22 cellular contexts compared by ENCODE assay signal in the genomic region with DNA sequence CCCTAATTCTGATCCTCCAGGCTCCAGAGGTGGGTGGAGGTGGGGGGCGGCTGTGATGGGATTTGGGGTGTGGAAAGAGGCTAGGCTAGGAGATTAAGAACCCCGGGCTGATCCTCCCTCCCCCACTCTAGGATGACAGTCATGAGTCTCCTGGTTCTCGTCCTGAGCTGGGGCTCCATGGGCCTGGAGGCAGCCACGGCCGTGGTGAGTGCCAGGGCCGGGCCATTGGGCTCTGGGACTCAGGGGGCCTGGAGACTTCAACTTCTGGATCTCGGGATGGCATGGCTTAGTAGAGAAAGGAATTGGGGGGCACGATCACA. TPM values are rescaled to one million over a fixed set of nuclear protein-coding genes. Genes with fewer than 3 reads are reported as not detected.
DNase-seq lines count a peak whose midpoint lies in the region; ATAC-seq and TF ChIP-seq lines count a peak whose summit lies in the region.
"Had no signal": no experiment of that assay in that cellular context is flagged by ENCODE, and none has a peak within 500 bp of the region (broad histone marks: within the 10 kb centered on the region; RNA-seq: fewer than 3 reads in every experiment).

No MANE protein-coding gene starts in this region.

- no peaks in the 10 kb centered on the region for H3F3A ChIP-seq in GM23338 (replicated peaks; ENCODE audit: low read depth)

- H3K4me2 ChIP-seq in GM23338, result no peak overlapping the region
- H3K4me2 ChIP-seq: KMS-11 had no signal

- peaks cover 17% of the 10 kb centered on the region for H3K4me1 Mint-ChIP-seq in GM23338
- H3K4me1 Mint-ChIP-seq in stimulated activated naive B cell treated with anti-CD40 and anti-IgM and Interleukin-4, amounts not matched to agents 10 μg/mL and 1 μg/mL and 100 μg/mL, for 72 hours, result peaks cover 17 to 29% of the 10 kb centered on the region in 2 donors
- H3K4me1 Mint-ChIP-seq in activated CD4-positive, alpha-beta T cell treated with anti-CD3 and anti-CD28 coated beads for 36 hours, result peaks cover 3% of the 10 kb centered on the region

- no peak for DNase-seq in GM23338 (ENCODE audit: low spot score)
- DNase-seq in stimulated activated naive B cell treated with anti-CD40 and anti-IgM and Interleukin-4, amounts not matched to agents 10 μg/mL and 1 μg/mL and 100 μg/mL, for 72 hours, result no peak
- no peak for DNase-seq in GM19238 (ENCODE audit: insufficient read length, low spot score)
- no peak for DNase-seq in activated CD4-positive, alpha-beta T cell treated with anti-CD3 and anti-CD28 coated beads for 36 hours
- DNase-seq: activated CD4-positive, alpha-beta T cell treated with anti-CD3 and anti-CD28 coated beads for 4 hours; activated naive CD8-positive, alpha-beta T cell treated with anti-CD3 and anti-CD28 coated beads for 36 hours; head of caudate nucleus; left colon; mesenchymal stem cell; NCI-H187 treated with DMSO at 0.1 percent for 48 hours; NCI-H2227 treated with DMSO at 0.1 percent for 48 hours; NCI-H774; stimulated activated CD4-positive, alpha-beta T cell treated with anti-CD3 and anti-CD28 coated beads, Interleukin-1b, Interleukin-23, amount 100 ng/mL, for 48 hours; trophoblast cell had no signal

- peak overlapping the region; percentile 46; the same call in 1 of the 2 replicates for H3K27ac Mint-ChIP-seq in GM23338
- peak overlapping the region; percentile 90 for H3K27ac Mint-ChIP-seq in stimulated activated naive B cell treated with anti-CD40 and anti-IgM and Interleukin-4, amounts not matched to agents 10 μg/mL and 1 μg/mL and 100 μg/mL, for 72 hours
- H3K27ac Mint-ChIP-seq in activated CD4-positive, alpha-beta T cell treated with anti-CD3 and anti-CD28 coated beads for 36 hours, result no peak overlapping the region
- H3K27ac Mint-ChIP-seq: activated naive CD8-positive, alpha-beta T cell treated with anti-CD3 and anti-CD28 coated beads for 36 hours; stimulated activated naive CD8-positive, alpha-beta T cell treated with anti-CD3 and anti-CD28 coated beads, Interleukin-15, Interleukin-2, amounts not matched to agents 100 ng/mL and 50 ng/mL, for 24 hours had no signal

- peaks cover 29% of the 10 kb centered on the region for H3K27me3 Mint-ChIP-seq in GM23338 (ENCODE audit: insufficient read depth, low read depth, poor library complexity)
- peaks cover 38 to 64% of the 10 kb centered on the region in 2 donors for H3K27me3 Mint-ChIP-seq in stimulated activated naive B cell treated with anti-CD40 and anti-IgM and Interleukin-4, amounts not matched to agents 10 μg/mL and 1 μg/mL and 100 μg/mL, for 72 hours
- peaks cover 24% of the 10 kb centered on the region for H3K27me3 Mint-ChIP-seq in activated CD4-positive, alpha-beta T cell treated with anti-CD3 and anti-CD28 coated beads for 36 hours

- no peak overlapping the region for H2AFZ ChIP-seq in GM23338

- CTCF ChIA-PET in activated CD4-positive, alpha-beta T cell treated with anti-CD3 and anti-CD28 coated beads for 36 hours (lab: Charles Lee), result interaction anchor here (0.6 to 1.5 kb wide), 3 partner anchors 20 to 532 kb away, joined by 3 to 4 read pairs (median 3); a partner anchor contains a TSS

- 0 out of 2 replicates have a peak, but pooled peaks cover 3% of the 10 kb centered on the region for H3K27me3 ChIP-seq in GM23338 (ENCODE audit: insufficient read depth)

- H3K36me3 ChIP-seq in GM23338 (ENCODE audit: insufficient read depth), result no peaks in the 10 kb centered on the region
- H3K36me3 ChIP-seq: HAP-1 had no signal

- H3K36me3 Mint-ChIP-seq in GM23338 (ENCODE audit: low read depth), result peaks cover 36% of the 10 kb centered on the region
- H3K36me3 Mint-ChIP-seq in stimulated activated naive B cell treated with anti-CD40 and anti-IgM and Interleukin-4, amounts not matched to agents 10 μg/mL and 1 μg/mL and 100 μg/mL, for 72 hours, result peaks cover 0 to 3% of the 10 kb centered on the region in 2 donors
- H3K36me3 Mint-ChIP-seq in activated CD4-positive, alpha-beta T cell treated with anti-CD3 and anti-CD28 coated beads for 36 hours (ENCODE audit: low read depth), result no peaks in the 10 kb centered on the region
- H3K36me3 Mint-ChIP-seq: activated naive CD8-positive, alpha-beta T cell treated with anti-CD3 and anti-CD28 coated beads for 36 hours; naive thymus-derived CD4-positive, alpha-beta T cell had no signal

- H4K20me1 ChIP-seq in GM23338 (replicated peaks; ENCODE audit: insufficient read depth), result no peaks in the 10 kb centered on the region

- no peak overlapping the region for H3K4me3 Mint-ChIP-seq in GM23338
- H3K4me3 Mint-ChIP-seq in stimulated activated naive B cell treated with anti-CD40 and anti-IgM and Interleukin-4, amounts not matched to agents 10 μg/mL and 1 μg/mL and 100 μg/mL, for 72 hours, result peak overlapping the region in 1 of 2 donors; percentile 18
- H3K4me3 Mint-ChIP-seq in activated CD4-positive, alpha-beta T cell treated with anti-CD3 and anti-CD28 coated beads for 36 hours, result no peak overlapping the region
- H3K4me3 Mint-ChIP-seq: activated naive CD8-positive, alpha-beta T cell treated with anti-CD3 and anti-CD28 coated beads for 36 hours; stimulated activated naive CD8-positive, alpha-beta T cell treated with anti-CD3 and anti-CD28 coated beads, Interleukin-15, Interleukin-2, amounts not matched to agents 100 ng/mL and 50 ng/mL, for 24 hours had no signal

- no peaks in the 10 kb centered on the region for H3K79me2 ChIP-seq in GM23338 (replicated peaks; ENCODE audit: insufficient read depth)

- no peak overlapping the region for H3K27ac ChIP-seq in GM23338 (ENCODE audit: low read depth)
- H3K27ac ChIP-seq in cingulate gyrus (ENCODE audit: low read depth, low read length), result peak overlapping the region; percentile 75
- H3K27ac ChIP-seq: coronary artery, KMS-11 had no signal

- H3K9me2 ChIP-seq in GM23338 (ENCODE audit: insufficient read depth), result no peaks in the 10 kb centered on the region

- POLR2A ChIA-PET in activated CD4-positive, alpha-beta T cell treated with anti-CD3 and anti-CD28 coated beads for 36 hours (lab: Charles Lee), result no interaction called here

- intact Hi-C loops in activated CD4-positive, alpha-beta T cell treated with anti-CD3 and anti-CD28 coated beads for 36 hours (cut with DNase I, micrococcal nuclease), result no loop called here

- no peak for TF ChIP-seq CTCF in GM23338 (conservative IDR thresholded peaks at IDR 0.05; ENCODE audit: low read depth in 2 of 2)

- H3K4me1 ChIP-seq in GM23338 (ENCODE audit: insufficient read depth), result no peaks in the 10 kb centered on the region; the same call in 1 of the 2 replicates
- H3K4me1 ChIP-seq: HAP-1 had no signal

- no peak overlapping the region for H3K4me3 ChIP-seq in GM23338
- H3K4me3 ChIP-seq: coronary artery, HAP-1 had no signal

- no peaks in the 10 kb centered on the region for H3K9me3 Mint-ChIP-seq in GM23338
- no peaks in the 10 kb centered on the region for H3K9me3 Mint-ChIP-seq in stimulated activated naive B cell treated with anti-CD40 and anti-IgM and Interleukin-4, amounts not matched to agents 10 μg/mL and 1 μg/mL and 100 μg/mL, for 72 hours
- H3K9me3 Mint-ChIP-seq in activated CD4-positive, alpha-beta T cell treated with anti-CD3 and anti-CD28 coated beads for 36 hours (ENCODE audit: low read depth), result no peaks in the 10 kb centered on the region
- H3K9me3 Mint-ChIP-seq: activated naive CD8-positive, alpha-beta T cell treated with anti-CD3 and anti-CD28 coated beads for 36 hours; naive thymus-derived CD4-positive, alpha-beta T cell; stimulated activated naive CD8-positive, alpha-beta T cell treated with anti-CD3 and anti-CD28 coated beads, Interleukin-15, Interleukin-2, amounts not matched to agents 100 ng/mL and 50 ng/mL, for 24 hours had no signal

- no peak for ATAC-seq in GM23338
- no peak for ATAC-seq in stimulated activated naive B cell treated with anti-CD40 and anti-IgM and Interleukin-4, amounts not matched to agents 10 μg/mL and 1 μg/mL and 100 μg/mL, for 72 hours (replicated peaks)
- no peak for ATAC-seq in activated CD4-positive, alpha-beta T cell treated with anti-CD3 and anti-CD28 coated beads for 36 hours
- ATAC-seq: left colon; naive thymus-derived CD4-positive, alpha-beta T cell; Right ventricle myocardium inferior had no signal

TF ChIP-seq in GM23338, 12 proteins besides CTCF, POLR2A, EP300 and RAD21:
- TF ChIP-seq POLR2AphosphoS5 (IDR thresholded peaks at IDR 0.05; ENCODE audit: low read depth) (no peak), EZH2 (IDR thresholded peaks at IDR 0.05; ENCODE audit: low read depth, unreplicated experiment) (no peak)
- TF ChIP-seq, protein P1, sequence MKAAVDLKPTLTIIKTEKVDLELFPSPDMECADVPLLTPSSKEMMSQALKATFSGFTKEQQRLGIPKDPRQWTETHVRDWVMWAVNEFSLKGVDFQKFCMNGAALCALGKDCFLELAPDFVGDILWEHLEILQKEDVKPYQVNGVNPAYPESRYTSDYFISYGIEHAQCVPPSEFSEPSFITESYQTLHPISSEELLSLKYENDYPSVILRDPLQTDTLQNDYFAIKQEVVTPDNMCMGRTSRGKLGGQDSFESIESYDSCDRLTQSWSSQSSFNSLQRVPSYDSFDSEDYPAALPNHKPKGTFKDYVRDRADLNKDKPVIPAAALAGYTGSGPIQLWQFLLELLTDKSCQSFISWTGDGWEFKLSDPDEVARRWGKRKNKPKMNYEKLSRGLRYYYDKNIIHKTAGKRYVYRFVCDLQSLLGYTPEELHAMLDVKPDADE (IDR thresholded peaks at IDR 0.05), result no peak

RNA-seq across cellular contexts. Expression of a gene that starts 13.9 kb away (rescaled TPM):
- 31.8 and 40.8 TPM in 2 replicates for total RNA-seq in GM23338 (2014; rRNA removed; shearing (Covaris generic))
- 18.2 and 21.5 TPM in 2 replicates for polyA plus RNA-seq in GM23338 (2016; fragmentation: Nextera tagmentation; extraction: Ambion mirVana)
- under 1 TPM; 0.19 to 0.59 TPM for total RNA-seq in activated CD4-positive, alpha-beta T cell treated with anti-CD3 and anti-CD28 coated beads for 36 hours

RNA-seq across cellular contexts. Expression of a gene that starts 19.9 kb away (rescaled TPM):
- total RNA-seq in GM23338 (2014; rRNA removed; shearing (Covaris generic)), result 45.6 and 74.3 TPM in 2 replicates
- polyA plus RNA-seq in GM23338 (2016; fragmentation: Nextera tagmentation; extraction: Ambion mirVana), result 41.2 and 42.1 TPM in 2 replicates
- 100 to 1,000 TPM; 156 to 221 TPM for total RNA-seq in activated CD4-positive, alpha-beta T cell treated with anti-CD3 and anti-CD28 coated beads for 36 hours

RNA-seq across cellular contexts. Expression of a gene that starts 34.4 kb away (rescaled TPM):
- 3.3 and 6.4 TPM in 2 replicates for total RNA-seq in GM23338 (2014; rRNA removed; shearing (Covaris generic))
- 0.26 and 0.52 TPM in 2 replicates for polyA plus RNA-seq in GM23338 (2016; fragmentation: Nextera tagmentation; extraction: Ambion mirVana)
- 1 to 10 TPM; 5.0 to 5.1 TPM for total RNA-seq in activated CD4-positive, alpha-beta T cell treated with anti-CD3 and anti-CD28 coated beads for 36 hours

RNA-seq across cellular contexts. Expression of a gene that starts 44.0 kb away (rescaled TPM):
- 0.35 and 3.4 TPM in 2 replicates for total RNA-seq in GM23338 (2014; rRNA removed; shearing (Covaris generic))
- 1.4 and 2.3 TPM in 2 replicates for polyA plus RNA-seq in GM23338 (2016; fragmentation: Nextera tagmentation; extraction: Ambion mirVana)
- under 1 TPM in 1 of 2 experiments, not detected in 1; 0.55 TPM for total RNA-seq in activated CD4-positive, alpha-beta T cell treated with anti-CD3 and anti-CD28 coated beads for 36 hours
- total RNA-seq: naive thymus-derived CD4-positive, alpha-beta T cell; OCI-LY7 had no signal
- polyA plus RNA-seq: naive thymus-derived CD4-positive, alpha-beta T cell had no signal

Comparison
In these comparisons a context has a peak if more than half of its experiments do, and no peak if none do; other contexts are left out.
1. RNA of a gene that starts 13.9 kb away (total RNA-seq): 31.8 to 40.8 TPM in GM23338; 0.19 to 0.59 TPM in activated CD4-positive, alpha-beta T cell treated with anti-CD3 and anti-CD28 coated beads for 36 hours; every median in the first group is over 10 times any median in the second.